In genomic region chr5:60340965-60341471, GRCh38 we compare ENCODE assay signal across 17 cellular contexts.
A peak's percentile ranks its signal among the peaks of the same experiment; 100 is the strongest.
DNase-seq lines count a peak whose midpoint lies in the region; ATAC-seq, FAIRE-seq and TF ChIP-seq lines count a peak whose summit lies in the region.
"Had no signal": no experiment of that assay in that cellular context is flagged by ENCODE, and none has a peak within 500 bp of the region (broad histone marks: within the 10 kb centered on the region; RNA-seq: fewer than 3 reads in every experiment).

No MANE protein-coding gene starts in this region.

- ATAC-seq in GM19468 (IDR thresholded peaks at IDR 0.05; ENCODE audit: extremely low read depth, unreplicated experiment): peak; percentile 30
- ATAC-seq in HG03432 (IDR thresholded peaks at IDR 0.05; ENCODE audit: unreplicated experiment): peak; percentile 79
- ATAC-seq: mucosa of descending colon, right lobe of liver had no signal

- DNase-seq in GM13977 (ENCODE audit: low spot score) (peak; percentile 17), fibroblast of the aortic adventitia (ENCODE audit: low read depth) (peak; percentile 49), NCI-H187 (lab: John Stamatoyannopoulos, UW) (no peak), HTR-8/SVneo (ENCODE audit: insufficient read length, low spot score) (no peak)
- DNase-seq in effector CD8-positive, alpha-beta T cell (lab: John Stamatoyannopoulos, UW): no peak
- no peak for DNase-seq in activated CD4-positive, alpha-beta T cell treated with anti-CD3 and anti-CD28 coated beads for 1 hour
- DNase-seq: activated CD4-positive, alpha-beta memory T cell treated with anti-CD3 and anti-CD28 coated beads, Interleukin-2, amount 10 ng/mL, durations not matched to agents 7 days and 5 days; activated naive CD8-positive, alpha-beta T cell treated with anti-CD3 and anti-CD28 coated beads, Interleukin-2, amount 10 ng/mL, durations not matched to agents 7 days and 5 days; CD4-positive, CD25-positive, alpha-beta regulatory T cell; endodermal cell; Karpas-422; mucosa of descending colon; NCI-H510A; right lobe of liver had no signal

- in situ Hi-C loops in GM13977 (cut with MboI; ENCODE audit: low pct_unique_long_range_greater_than_20kb, low sequenced_read_pairs, unreplicated experiment): no loop called here

- FAIRE-seq in HTR-8/SVneo (lab: Jason Lieb, UNC): no peak

- no peak overlapping the region for H3K4me3 ChIP-seq in fibroblast of the aortic adventitia (ENCODE audit: low read depth, low read length)
- H3K4me3 ChIP-seq: mucosa of descending colon, right lobe of liver, SK-N-MC had no signal

- no peak for TF ChIP-seq CTCF in GM13977 (IDR thresholded peaks at IDR 0.05; ENCODE audit: extremely low read depth, insufficient read depth, missing control alignments)
- no peak for TF ChIP-seq CTCF in fibroblast of the aortic adventitia (IDR thresholded peaks at IDR 0.05; ENCODE audit: insufficient read depth, low read length)

Comparison
In these comparisons a context has a peak if more than half of its experiments do, and no peak if none do; other contexts are left out.
1. DNase-seq: peak in GM13977 (single experiment) and fibroblast of the aortic adventitia (single experiment); none in effector CD8-positive, alpha-beta T cell (single experiment), NCI-H187 (0 of 2), activated CD4-positive, alpha-beta T cell treated with anti-CD3 and anti-CD28 coated beads for 1 hour (single experiment) and HTR-8/SVneo (single experiment).